ENCODE assay signal across 23 cellular contexts in genomic region chr2:235302263-235302662, GRCh38.
A peak's percentile ranks its signal among the peaks of the same experiment; 100 is the strongest.
DNase-seq lines count a peak whose midpoint lies in the region; ATAC-seq, FAIRE-seq and TF ChIP-seq lines count a peak whose summit lies in the region.
"Had no signal": no experiment of that assay in that cellular context is flagged by ENCODE, and none has a peak within 500 bp of the region (broad histone marks: within the 10 kb centered on the region; RNA-seq: fewer than 3 reads in every experiment).

No MANE protein-coding gene starts in this region.

- no peak overlapping the region for H3K27ac ChIP-seq in kidney (ENCODE audit: low read depth in 2 of 2, low read length in 2 of 2)
- no peak overlapping the region for H3K27ac ChIP-seq in thyroid gland
- no peak overlapping the region for H3K27ac ChIP-seq in foreskin keratinocyte
- H3K27ac ChIP-seq: 22Rv1; A549; BLaER1 treated with 17β-estradiol and CSF1 and Interleukin-3, amounts not matched to agents 10 nM and 100 nM; C4-2B had no signal

- no peak overlapping the region for H3K9ac ChIP-seq in kidney (ENCODE audit: low read length in 2 of 2)
- H3K9ac ChIP-seq: BLaER1 treated with 17β-estradiol and CSF1 and Interleukin-3, amounts not matched to agents 10 nM and 100 nM had no signal

- H3K4me3 Mint-ChIP-seq in osteocyte (ENCODE audit: unreplicated experiment): no peak overlapping the region
- H3K4me3 Mint-ChIP-seq: B cell; CD4-positive, alpha-beta T cell; CD8-positive, alpha-beta T cell had no signal

- peaks cover 56% of the 10 kb centered on the region for H3K27me3 Mint-ChIP-seq in osteocyte (ENCODE audit: unreplicated experiment)

- TF ChIP-seq POLR2A in thyroid gland (IDR thresholded peaks at IDR 0.05): no peak

- FAIRE-seq in kidney (lab: Jason Lieb, UNC): no peak
- FAIRE-seq: A549, D721Med, G401.6, GM12891, GM19239 had no signal

- no peak overlapping the region for H3K27ac Mint-ChIP-seq in osteocyte (ENCODE audit: unreplicated experiment)
- H3K27ac Mint-ChIP-seq: B cell; CD4-positive, alpha-beta T cell; CD8-positive, alpha-beta T cell had no signal

- H3K4me3 ChIP-seq in kidney (ENCODE audit: low read length in 2 of 2) (no peak overlapping the region), thyroid gland (replicated peaks in 1 of 3) (no peak overlapping the region)
- H3K4me3 ChIP-seq: A549; BLaER1 treated with 17β-estradiol and CSF1 and Interleukin-3, amounts not matched to agents 10 nM and 100 nM had no signal

- no peaks in the 10 kb centered on the region for H3K27me3 ChIP-seq in thyroid gland
- H3K27me3 ChIP-seq in foreskin keratinocyte: peaks cover 10% of the 10 kb centered on the region
- H3K27me3 ChIP-seq: BLaER1 treated with 17β-estradiol and CSF1 and Interleukin-3, amounts not matched to agents 10 nM and 100 nM had no signal

- ATAC-seq in left ventricle myocardium superior (no peak), foreskin keratinocyte (no peak)
- ATAC-seq: A549; CD8-positive, alpha-beta T cell had no signal

- no peaks in the 10 kb centered on the region for H3K9me3 ChIP-seq in kidney (ENCODE audit: control insufficient read depth in 1 of 2, low read length in 2 of 2)
- H3K9me3 ChIP-seq in thyroid gland: no peaks in the 10 kb centered on the region
- H3K9me3 ChIP-seq: Caco-2 had no signal

- peaks cover 3% of the 10 kb centered on the region for H3K36me3 Mint-ChIP-seq in osteocyte (ENCODE audit: unreplicated experiment)
- H3K36me3 Mint-ChIP-seq: CD8-positive, alpha-beta T cell had no signal

- intact Hi-C loops in cardiac septum (cut with DNase I): no loop called here
- intact Hi-C loops in left ventricle myocardium superior (cut with micrococcal nuclease): no loop called here
- intact Hi-C loops in kidney (cut with DNase I): no loop called here
- intact Hi-C loops in thyroid gland (cut with DNase I): no loop called here

- 72 to 86% methylated on average over 7 to 9 of the region's 9 CpGs for WGBS in thyroid gland, 2 donors

- peak; percentile 41 for DNase-seq in cardiac septum (ENCODE audit: low spot score)
- no peak for DNase-seq in left ventricle myocardium superior
- peak; percentile 80 for DNase-seq in kidney
- peak; percentile 51 for DNase-seq in osteocyte (ENCODE audit: extremely low spot score, unreplicated experiment)
- peak; percentile 17 to 22 for DNase-seq in thyroid gland
- DNase-seq in foreskin keratinocyte: no peak
- DNase-seq in stimulated activated CD4-positive, alpha-beta T cell treated with anti-CD3 and anti-CD28 coated beads, Interleukin-1b, Interleukin-23, amount 100 ng/mL, for 48 hours: no peak
- DNase-seq: AML-193; Caco-2; Calu3; CD4-positive, alpha-beta T cell; CD8-positive, alpha-beta T cell; DMS79 treated with DMSO at 0.1 percent for 48 hours; GF-D8 had no signal

- TF ChIP-seq CTCF in kidney (IDR thresholded peaks at IDR 0.05; ENCODE audit: borderline replicate concordance, extremely low read depth, insufficient read depth) (no peak), osteocyte (IDR thresholded peaks at IDR 0.05) (no peak), thyroid gland (IDR thresholded peaks at IDR 0.05) (no peak), foreskin keratinocyte (conservative IDR thresholded peaks at IDR 0.05) (no peak)

- H3K36me3 ChIP-seq in kidney (ENCODE audit: control insufficient read depth in 1 of 2, insufficient read depth in 2 of 2, low read length in 2 of 2) (no peaks in the 10 kb centered on the region), thyroid gland (no peaks in the 10 kb centered on the region)
- H3K36me3 ChIP-seq: BLaER1 treated with 17β-estradiol and CSF1 and Interleukin-3, amounts not matched to agents 10 nM and 100 nM had no signal

- H3K4me1 Mint-ChIP-seq in osteocyte (ENCODE audit: unreplicated experiment): peaks cover 13% of the 10 kb centered on the region
- H3K4me1 Mint-ChIP-seq: B cell had no signal

- peaks cover 3% of the 10 kb centered on the region for H3K9me3 Mint-ChIP-seq in osteocyte (ENCODE audit: unreplicated experiment)
- H3K9me3 Mint-ChIP-seq: CD4-positive, alpha-beta T cell; CD8-positive, alpha-beta T cell had no signal

- H3K4me1 ChIP-seq in kidney (ENCODE audit: control insufficient read depth in 1 of 2, insufficient read depth in 1 of 2, low read depth in 1 of 2, low read length in 2 of 2): peaks cover 2 to 15% of the 10 kb centered on the region in 2 donors
- peaks cover 2 to 6% of the 10 kb centered on the region in 2 donors for H3K4me1 ChIP-seq in thyroid gland
- no peaks in the 10 kb centered on the region for H3K4me1 ChIP-seq in foreskin keratinocyte
- H3K4me1 ChIP-seq: Caco-2 had no signal

Comparison
In these comparisons a context has a peak if more than half of its experiments do, and no peak if none do; other contexts are left out.
1. DNase-seq: peak in cardiac septum (single experiment), kidney (single experiment), osteocyte (single experiment) and thyroid gland (2 of 2); none in left ventricle myocardium superior (single experiment), foreskin keratinocyte (0 of 2) and stimulated activated CD4-positive, alpha-beta T cell treated with anti-CD3 and anti-CD28 coated beads, Interleukin-1b, Interleukin-23, amount 100 ng/mL, for 48 hours (single experiment).